8 cellular contexts compared by ENCODE assay signal in the genomic region with DNA sequence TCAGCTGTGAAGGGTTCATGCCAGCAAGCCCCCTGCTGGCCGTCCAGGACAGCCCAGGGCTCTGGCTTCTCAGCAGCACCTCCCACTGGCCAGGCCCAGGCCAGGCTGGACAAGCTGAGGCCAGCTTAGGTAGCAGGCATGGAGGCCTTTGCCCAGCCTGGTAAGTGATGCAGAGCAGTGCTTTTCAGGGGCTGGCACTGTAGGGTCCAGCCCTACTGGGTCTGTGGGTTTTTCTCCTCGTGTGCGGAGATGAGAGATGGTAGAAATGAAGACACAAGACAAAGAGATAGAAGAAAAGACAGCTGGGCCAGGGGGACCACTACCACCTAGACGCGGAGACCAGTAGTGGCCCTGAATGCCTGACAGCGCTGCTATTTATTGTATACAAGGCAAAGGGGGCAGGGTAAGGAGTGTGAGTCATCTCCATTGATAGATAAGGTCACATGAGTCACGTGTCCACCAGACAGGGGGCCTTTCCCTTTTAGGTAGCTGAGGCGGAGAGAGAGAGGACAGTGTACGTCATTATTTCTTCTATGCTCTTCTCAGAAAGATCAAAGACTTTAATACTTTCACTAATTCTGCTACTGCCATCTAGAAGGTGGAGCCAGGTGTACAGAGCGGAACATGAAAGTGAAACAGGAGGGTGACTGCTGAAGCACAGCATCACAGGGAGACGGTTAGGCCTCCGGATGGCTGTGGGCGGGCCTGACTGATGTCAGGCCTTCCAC. TPM values are rescaled to one million over a fixed set of nuclear protein-coding genes. Genes with fewer than 3 reads are reported as not detected.
A peak's percentile ranks its signal among the peaks of the same experiment; 100 is the strongest.
DNase-seq lines count a peak whose midpoint lies in the region; ATAC-seq and TF ChIP-seq lines count a peak whose summit lies in the region.
"Not testable (repeated sequence)": the region's sequence is repeated elsewhere in the genome, so short reads cannot be mapped to it uniquely, and the experiment has no call there.

No MANE protein-coding gene starts in this region.

- intact Hi-C loops in naive thymus-derived CD4-positive, alpha-beta T cell (cut with micrococcal nuclease) = loop anchor here (1.0 to 10.0 kb wide), 8 partner anchors 72 to 350 kb away; a partner anchor contains a TSS

- WGBS in SK-N-SH (ENCODE audit: low lambda C conversion rate) = 70% methylated on average over 10 of the region's 13 CpGs

- H3K9me3 ChIP-seq in DND-41 (ENCODE audit: insufficient read depth, low read length, severe bottlenecking); SK-N-SH; naive thymus-derived CD4-positive, alpha-beta T cell (ENCODE audit: control insufficient read depth in 2 of 3, low read length in 3 of 3): not testable (repeated sequence)

- H3K4me3 Mint-ChIP-seq in activated T-cell treated with anti-CD3 and anti-CD28 coated beads, Interleukin-2, amount 50 U/mL, for 72 hours = peak overlapping the region; percentile 71 to 86
- peak overlapping the region; percentile 59 to 86 (median 76) for H3K4me3 Mint-ChIP-seq in naive thymus-derived CD4-positive, alpha-beta T cell

- POLR2A ChIA-PET in SK-N-SH (lab: Yijun Ruan, JAX) = not testable (repeated sequence)
- POLR2A ChIA-PET in naive thymus-derived CD4-positive, alpha-beta T cell (lab: Charles Lee) = interaction anchor here (1.5 kb wide), 1 partner anchor 125 kb away, joined by 3 read pairs; no protein-coding TSS in a partner anchor

- H3K4me1 Mint-ChIP-seq in activated T-cell treated with anti-CD3 and anti-CD28 coated beads, Interleukin-2, amount 50 U/mL, for 72 hours (ENCODE audit: low read depth) = peaks cover 49% of the 10 kb centered on the region
- H3K4me1 Mint-ChIP-seq in naive thymus-derived CD4-positive, alpha-beta T cell = peaks cover 6 to 37% (median 30%) of the 10 kb centered on the region in 7 donors

- H3K9me3 Mint-ChIP-seq in activated T-cell treated with anti-CD3 and anti-CD28 coated beads, Interleukin-2, amount 50 U/mL, for 72 hours; naive thymus-derived CD4-positive, alpha-beta T cell: not testable (repeated sequence)

- TF ChIP-seq RAD21 in SK-N-SH (IDR thresholded peaks at IDR 0.05; ENCODE audit: low read length) = not testable (repeated sequence)

- peak; percentile 28 for TF ChIP-seq POLR2A in erythroblast (IDR thresholded peaks at IDR 0.05; ENCODE audit: low read length)

- H3K79me2 ChIP-seq in DND-41 (ENCODE audit: insufficient read depth, low read length) (peaks cover 19% of the 10 kb centered on the region; the same call in 1 of the 2 replicates), SK-N-SH (ENCODE audit: insufficient read depth) (peaks cover 72% of the 10 kb centered on the region)

- H3K4me3 ChIP-seq in DND-41 (ENCODE audit: low read depth in 1 of 2, low read length in 2 of 2); SK-N-SH (ENCODE audit: low read depth in 2 of 2, low read length in 1 of 2); naive thymus-derived CD4-positive, alpha-beta T cell (ENCODE audit: low read length): not testable (repeated sequence)

- peak; percentile 47 for DNase-seq in DND-41
- DNase-seq in SK-N-SH = not testable (repeated sequence)
- DNase-seq in activated T-cell treated with anti-CD3 and anti-CD28 coated beads, Interleukin-2, amount 50 U/mL, for 72 hours = peak; percentile 79 to 90
- peak; percentile 92 for DNase-seq in erythroblast (lab: John Stamatoyannopoulos, UW)
- peak; percentile 33 to 98 (median 86) for DNase-seq in naive thymus-derived CD4-positive, alpha-beta T cell
- DNase-seq in stimulated activated CD8-positive, alpha-beta memory T cell treated with anti-CD3 and anti-CD28 coated beads, Interleukin-2, amount 100 ng/mL, for 1 hour (ENCODE audit: low read depth in 2 of 2) = peak; percentile 40 to 61

- not testable (repeated sequence) for H2AFZ ChIP-seq in DND-41 (ENCODE audit: low read depth, low read length); SK-N-SH (ENCODE audit: low read depth)

- ATAC-seq in DND-41 (ENCODE audit: insufficient read depth, low read depth) (peak; percentile 84), GM21526 (IDR thresholded peaks at IDR 0.05; ENCODE audit: low FRiP score, unreplicated experiment) (peak; percentile 54), HG03571 (IDR thresholded peaks at IDR 0.05; ENCODE audit: unreplicated experiment) (peak; percentile 66)
- ATAC-seq in activated T-cell treated with anti-CD3 and anti-CD28 coated beads, Interleukin-2, amount 50 U/mL, for 72 hours (replicated peaks in 1 of 2) = peak; percentile 91 to 92
- ATAC-seq in naive thymus-derived CD4-positive, alpha-beta T cell = peak; percentile 89

- not testable (repeated sequence) for H3K27ac ChIP-seq in DND-41 (ENCODE audit: low read length)
- H3K27ac ChIP-seq in SK-N-SH (ENCODE audit: low read depth in 2 of 2, low read length in 1 of 2) = peak overlapping the region in 1 of 2 experiments; percentile 66; a peak in 2 of 4 replicates
- peak overlapping the region; percentile 96 for H3K27ac ChIP-seq in naive thymus-derived CD4-positive, alpha-beta T cell (ENCODE audit: low read depth, low read length)

- H3K27me3 ChIP-seq in DND-41 (ENCODE audit: insufficient read depth, low read length, poor library complexity); SK-N-SH (ENCODE audit: insufficient read depth); naive thymus-derived CD4-positive, alpha-beta T cell (ENCODE audit: control insufficient read depth in 2 of 2, insufficient read depth in 2 of 2, low read length in 2 of 2): not testable (repeated sequence)

- H3K27ac Mint-ChIP-seq in activated T-cell treated with anti-CD3 and anti-CD28 coated beads, Interleukin-2, amount 50 U/mL, for 72 hours = peak overlapping the region; percentile 92
- peak overlapping the region; percentile 94 to 98 (median 96) for H3K27ac Mint-ChIP-seq in naive thymus-derived CD4-positive, alpha-beta T cell

- H3K36me3 ChIP-seq in DND-41 (ENCODE audit: insufficient read depth, low read length) = peaks cover 66% of the 10 kb centered on the region
- H3K36me3 ChIP-seq in SK-N-SH (replicated peaks in 1 of 2; ENCODE audit: control insufficient read depth in 1 of 2, insufficient read depth in 2 of 2, low read length in 1 of 2) = peaks cover 59 to 71% of the 10 kb centered on the region in 2 experiments
- peaks cover 0 to 46% (median 19%) of the 10 kb centered on the region in 3 experiments for H3K36me3 ChIP-seq in naive thymus-derived CD4-positive, alpha-beta T cell (ENCODE audit: control insufficient read depth in 2 of 3, insufficient read depth in 3 of 3, low read length in 3 of 3)

- H4K20me1 ChIP-seq in DND-41 (ENCODE audit: insufficient read depth, low read length) = peaks cover 11% of the 10 kb centered on the region
- peaks cover 27% of the 10 kb centered on the region for H4K20me1 ChIP-seq in SK-N-SH (ENCODE audit: insufficient read depth)

- peaks cover 12 to 31% of the 10 kb centered on the region in 2 donors for H3K36me3 Mint-ChIP-seq in activated T-cell treated with anti-CD3 and anti-CD28 coated beads, Interleukin-2, amount 50 U/mL, for 72 hours (ENCODE audit: insufficient read depth in 2 of 2)
- peaks cover 0 to 33% (median 13%) of the 10 kb centered on the region in 5 donors for H3K36me3 Mint-ChIP-seq in naive thymus-derived CD4-positive, alpha-beta T cell

- H3K9ac ChIP-seq in DND-41 (ENCODE audit: low read depth, low read length); SK-N-SH: not testable (repeated sequence)

- not testable (repeated sequence) for H3K27me3 Mint-ChIP-seq in activated T-cell treated with anti-CD3 and anti-CD28 coated beads, Interleukin-2, amount 50 U/mL, for 72 hours (ENCODE audit: low read depth); naive thymus-derived CD4-positive, alpha-beta T cell

- peaks cover 20% of the 10 kb centered on the region for H3F3A ChIP-seq in SK-N-SH (replicated peaks; ENCODE audit: insufficient read depth)

- not testable (repeated sequence) for H3K9me2 ChIP-seq in SK-N-SH

- CTCF ChIA-PET in SK-N-SH (lab: Yijun Ruan, JAX) = interaction anchor here (0.7 to 4.0 kb wide), 13 partner anchors 12 to 213 kb away, joined by 3 to 32 read pairs (median 3); no protein-coding TSS in a partner anchor
- CTCF ChIA-PET in naive thymus-derived CD4-positive, alpha-beta T cell (lab: Charles Lee) = interaction anchor here (0.9 to 1.7 kb wide), 2 partner anchors 126 to 212 kb away, joined by 6 to 11 read pairs; no protein-coding TSS in a partner anchor

- not testable (repeated sequence) for TF ChIP-seq EP300 in SK-N-SH (IDR thresholded peaks at IDR 0.05; ENCODE audit: borderline replicate concordance in 1 of 2, low read depth in 1 of 2, low read length in 1 of 2)

- not testable (repeated sequence) for H3K4me1 ChIP-seq in DND-41 (ENCODE audit: insufficient read depth, low read length); SK-N-SH (ENCODE audit: control insufficient read depth in 1 of 2, insufficient read depth in 2 of 2, low read depth in 1 of 2, low read length in 1 of 2); naive thymus-derived CD4-positive, alpha-beta T cell (ENCODE audit: control insufficient read depth in 2 of 2, insufficient read depth in 2 of 2, low read length in 2 of 2)

- H3K4me2 ChIP-seq in DND-41 (ENCODE audit: insufficient read depth, low read length) = not testable (repeated sequence)
- peak overlapping the region; percentile 60; the same call in 1 of the 2 replicates for H3K4me2 ChIP-seq in SK-N-SH

- not testable (repeated sequence) for TF ChIP-seq CTCF in DND-41 (IDR thresholded peaks at IDR 0.05; ENCODE audit: borderline replicate concordance, extremely low read depth, low read length, poor library complexity, severe bottlenecking)
- TF ChIP-seq CTCF in SK-N-SH (IDR thresholded peaks at IDR 0.05) = peak; percentile 81

RNA-seq across cellular contexts. Expression of a gene that starts 13.2 kb away (rescaled TPM):
- polyA plus RNA-seq in SK-N-SH (2012; rRNA removed) = 55.4 and 63.7 TPM in 2 replicates
- 12.7 and 18.0 TPM in 2 replicates for polyA plus RNA-seq in SK-N-SH (2012; cell fraction: cytosol; rRNA removed)
- polyA plus RNA-seq in SK-N-SH (2012; cell fraction: nucleus; rRNA removed) = 418 and 421 TPM in 2 replicates
- 10 to 100 TPM; 43.6 to 78.3 TPM for total RNA-seq in activated T-cell treated with anti-CD3 and anti-CD28 coated beads, Interleukin-2, amount 50 U/mL, for 72 hours
- 100 to 1,000 TPM in 4 of 5 experiments, 10 to 100 TPM in 1; 79.1 to 137 (median 120) TPM for total RNA-seq in naive thymus-derived CD4-positive, alpha-beta T cell
- 10 to 100 TPM in 1 of 2 donors, 1 to 10 TPM in 1; 1.1 to 11.1 TPM for polyA plus RNA-seq in naive thymus-derived CD4-positive, alpha-beta T cell

RNA-seq across cellular contexts. Expression of a gene that starts 28.6 kb away (rescaled TPM):
- polyA plus RNA-seq in SK-N-SH (2012; rRNA removed) = 0.89 and 0.99 TPM in 2 replicates
- polyA plus RNA-seq in SK-N-SH (2012; cell fraction: cytosol; rRNA removed) = 0.30 and 0.60 TPM in 2 replicates
- polyA plus RNA-seq in SK-N-SH (2012; cell fraction: nucleus; rRNA removed) = 8.0 and 8.2 TPM in 2 replicates
- total RNA-seq in activated T-cell treated with anti-CD3 and anti-CD28 coated beads, Interleukin-2, amount 50 U/mL, for 72 hours = 10 to 100 TPM in 1 of 2 donors, 1 to 10 TPM in 1; 3.4 to 14.1 TPM
- 100 to 1,000 TPM in 1 of 5 experiments, 10 to 100 TPM in 4; 13.0 to 118 (median 14.3) TPM for total RNA-seq in naive thymus-derived CD4-positive, alpha-beta T cell
- 1 to 10 TPM in 1 of 2 donors, under 1 TPM in 1; 0.40 to 1.1 TPM for polyA plus RNA-seq in naive thymus-derived CD4-positive, alpha-beta T cell

RNA-seq across cellular contexts. Expression of a gene that starts 37.2 kb away (rescaled TPM):
- polyA plus RNA-seq in SK-N-SH (2012; rRNA removed) = not detected in 2 replicates
- polyA plus RNA-seq in SK-N-SH (2012; cell fraction: cytosol; rRNA removed) = not detected in 2 replicates
- not detected in 2 replicates for polyA plus RNA-seq in SK-N-SH (2012; cell fraction: nucleus; rRNA removed)
- not detected for total RNA-seq in activated T-cell treated with anti-CD3 and anti-CD28 coated beads, Interleukin-2, amount 50 U/mL, for 72 hours
- total RNA-seq in naive thymus-derived CD4-positive, alpha-beta T cell = not detected
- polyA plus RNA-seq in naive thymus-derived CD4-positive, alpha-beta T cell = 1 to 10 TPM; 8.5 to 8.7 TPM
